Comparison of ENCODE assay signal across 8 cellular contexts in the genomic region with DNA sequence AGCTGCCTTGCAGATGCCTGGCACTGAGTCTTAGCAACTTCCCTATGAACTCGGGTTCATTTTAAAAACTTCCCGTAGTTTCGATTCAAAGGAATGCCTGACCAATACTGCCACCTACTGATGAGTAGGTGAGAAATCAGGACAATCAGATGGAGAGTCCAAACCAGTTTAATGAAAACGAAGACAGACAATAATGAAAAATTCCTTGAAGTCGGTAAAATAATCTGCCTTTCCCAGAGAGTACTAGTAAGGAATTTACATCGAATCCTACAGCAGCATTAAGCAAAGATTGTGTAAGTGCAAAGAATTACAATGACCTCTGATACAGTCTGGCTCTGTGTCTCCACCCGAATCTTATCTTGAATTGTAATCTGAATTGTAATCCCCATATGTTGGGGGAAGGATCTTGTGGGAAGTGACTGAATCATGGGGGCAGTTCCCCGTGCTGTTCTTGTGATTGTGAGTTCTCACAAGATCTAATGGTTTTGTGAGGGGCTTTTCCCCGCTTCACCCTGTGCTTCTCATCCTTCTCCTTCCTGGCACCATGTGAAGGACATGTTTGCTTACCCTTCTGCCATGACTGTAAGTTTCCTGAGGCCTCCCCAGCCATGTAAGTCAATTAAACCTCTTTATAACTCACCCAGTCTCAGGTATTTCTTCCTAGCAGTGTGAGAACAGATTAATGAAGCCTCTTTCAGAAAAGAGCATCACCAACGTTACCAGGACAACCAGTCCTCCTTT.
A peak's percentile ranks its signal among the peaks of the same experiment; 100 is the strongest.
DNase-seq lines count a peak whose midpoint lies in the region; ATAC-seq, FAIRE-seq and TF ChIP-seq lines count a peak whose summit lies in the region.

No MANE protein-coding gene starts in this region.

- H3K27ac ChIP-seq in transverse colon = no peak overlapping the region

- peaks cover 0 to 6% of the 10 kb centered on the region in 2 donors for H3K9me3 ChIP-seq in transverse colon

- peaks cover 15% of the 10 kb centered on the region for H3K36me3 Mint-ChIP-seq in chondrocyte (ENCODE audit: low read depth)

- in situ Hi-C loops in ACHN (cut with HindIII; ENCODE audit: low pct_ligation_motif_present, low pct_unique_long_range_greater_than_20kb, low sequenced_read_pairs) = no loop called here
- in situ Hi-C loops in transverse colon (cut with MboI; ENCODE audit: low pct_ligation_motif_present in 1 of 4, low pct_unique_long_range_greater_than_20kb in 1 of 4, low sequenced_read_pairs in 3 of 4) = loop anchor here in 1 of 4 donors (25.0 kb wide), 1 partner anchor 437 kb away; the partner anchor contains the start of gene L3MBTL3

- peak; percentile 100 for ATAC-seq in left lobe of liver
- ATAC-seq in HG02852 (IDR thresholded peaks at IDR 0.05; ENCODE audit: unreplicated experiment) = no peak

- peaks cover 0 to 7% (median 0%) of the 10 kb centered on the region in 4 donors for H3K4me1 ChIP-seq in transverse colon

- H3K4me1 Mint-ChIP-seq in chondrocyte (ENCODE audit: low read depth) = peaks cover 11% of the 10 kb centered on the region

- no peaks in the 10 kb centered on the region for H3K27me3 ChIP-seq in transverse colon

- intact Hi-C loops in transverse colon (cut with DNase I; ENCODE audit: low total_unique reads) = loop anchor here (10.0 kb wide), 1 partner anchor 71 kb away; no protein-coding TSS in a partner anchor

- peak; percentile 40 for FAIRE-seq in GM12891 (lab: Jason Lieb, UNC)

- no peaks in the 10 kb centered on the region for H3K27me3 Mint-ChIP-seq in chondrocyte (ENCODE audit: low read depth)

- DNase-seq in ACHN = peak; percentile 57
- DNase-seq in GM12891 (ENCODE audit: insufficient read length, low spot score) = no peak
- peak; percentile 18 to 66 for DNase-seq in NOMO-1 (lab: John Stamatoyannopoulos, UW; ENCODE audit: unreplicated experiment in 2 of 2)
- DNase-seq in chondrocyte (ENCODE audit: low spot score) = no peak
- no peak for DNase-seq in left lobe of liver (ENCODE audit: low spot score)
- no peak for DNase-seq in transverse colon
- no peak for DNase-seq in activated naive CD4-positive, alpha-beta T cell (lab: John Stamatoyannopoulos, UW)

- peak overlapping the region in 2 of 4 donors; percentile 13 to 26 for H3K4me3 ChIP-seq in transverse colon

- 29 to 36% methylated on average over 7 to 10 of the region's 10 CpGs for WGBS in transverse colon (ENCODE audit: low coverage in 1 of 2), 2 donors

- peaks cover 12% of the 10 kb centered on the region for H3K9me3 Mint-ChIP-seq in chondrocyte (ENCODE audit: low read depth)

- peak; percentile 96 for TF ChIP-seq CTCF in chondrocyte (IDR thresholded peaks at IDR 0.05)
- TF ChIP-seq CTCF in transverse colon (IDR thresholded peaks at IDR 0.05) = peak; percentile 57 to 60 (median 58)

- no peak overlapping the region for H3K4me3 Mint-ChIP-seq in chondrocyte (ENCODE audit: unreplicated experiment)

- no peaks in the 10 kb centered on the region for H3K36me3 ChIP-seq in transverse colon

- TF ChIP-seq POLR2A in GM12891 (IDR thresholded peaks at IDR 0.05; ENCODE audit: low read depth, low read length) (no peak), transverse colon (IDR thresholded peaks at IDR 0.05) (no peak)

- TF ChIP-seq EP300 in transverse colon (IDR thresholded peaks at IDR 0.05; ENCODE audit: low read depth) = no peak

- H3K27ac Mint-ChIP-seq in chondrocyte (ENCODE audit: unreplicated experiment) = no peak overlapping the region

TF ChIP-seq in GM12891, 5 proteins besides CTCF, POLR2A, EP300 and RAD21:
- TF ChIP-seq POLR2AphosphoS5 (IDR thresholded peaks at IDR 0.05; ENCODE audit: low read depth, low read length) (no peak), TAF1 (IDR thresholded peaks at IDR 0.05; ENCODE audit: low read depth, low read length) (no peak), POU2F2 (IDR thresholded peaks at IDR 0.05; ENCODE audit: low read depth, low read length) (no peak), PAX5 (IDR thresholded peaks at IDR 0.05; ENCODE audit: insufficient read depth, low read length, severe bottlenecking) (no peak), SPI1 (IDR thresholded peaks at IDR 0.05; ENCODE audit: low read depth, low read length) (no peak)

Comparison
In these comparisons a context has a peak if more than half of its experiments do, and no peak if none do; other contexts are left out.
1. DNase-seq: peak in ACHN (single experiment) and NOMO-1 (2 of 2); none in GM12891 (single experiment), chondrocyte (single experiment), left lobe of liver (single experiment), transverse colon (single experiment) and activated naive CD4-positive, alpha-beta T cell (0 of 4).